In the genomic region with DNA sequence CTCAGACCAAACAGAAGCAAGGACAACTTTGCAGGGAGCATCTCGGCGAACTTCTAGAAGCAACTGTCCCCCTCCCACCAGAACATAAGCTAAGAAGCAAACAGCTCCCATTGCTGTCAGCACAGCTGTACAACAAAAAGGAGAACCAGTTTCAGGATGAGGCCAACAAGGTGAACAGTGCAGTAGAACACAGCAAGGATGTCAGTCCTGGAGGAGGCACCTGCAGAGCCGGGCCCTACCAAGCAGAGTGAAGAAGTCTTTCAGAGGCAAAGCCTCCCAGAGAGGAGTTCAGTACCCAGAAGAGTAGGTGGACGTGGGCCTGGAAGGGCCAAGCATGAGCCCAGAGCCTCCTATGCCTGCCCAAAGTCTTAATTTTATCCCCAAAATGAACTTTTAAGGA, we compare ENCODE assay signal across 10 cellular contexts. TPM values are rescaled to one million over a fixed set of nuclear protein-coding genes. Genes with fewer than 3 reads are reported as not detected.
A peak's percentile ranks its signal among the peaks of the same experiment; 100 is the strongest.
DNase-seq lines count a peak whose midpoint lies in the region; ATAC-seq and TF ChIP-seq lines count a peak whose summit lies in the region.
"Had no signal": no experiment of that assay in that cellular context is flagged by ENCODE, and none has a peak within 500 bp of the region (broad histone marks: within the 10 kb centered on the region; RNA-seq: fewer than 3 reads in every experiment).

No MANE protein-coding gene starts in this region.

- H3K4me3 Mint-ChIP-seq in type B pancreatic cell, result peak overlapping the region; percentile 96

- H3K36me3 ChIP-seq in left ventricle myocardium inferior (peaks cover under 1% of the 10 kb centered on the region), SU-DHL-6 (ENCODE audit: low read length) (no peaks in the 10 kb centered on the region), iPS DF 6.9 (ENCODE audit: control insufficient read depth, insufficient read depth, low read length) (no peaks in the 10 kb centered on the region)

- no CpG with 5 or more reads among the region's 4 CpGs for WGBS in iPS DF 6.9 (ENCODE audit: insufficient coverage, insufficient read length)

- H2AFZ ChIP-seq in SU-DHL-6 (ENCODE audit: low read depth, low read length, severe bottlenecking), result no peak overlapping the region

- no peaks in the 10 kb centered on the region for H3K9me3 Mint-ChIP-seq in type B pancreatic cell

- intact Hi-C loops in left ventricle myocardium inferior (cut with micrococcal nuclease) (no loop called here), left ventricle myocardium superior (cut with micrococcal nuclease) (no loop called here)

- DNase-seq in left ventricle myocardium inferior (no peak), left ventricle myocardium superior (no peak), iPS DF 6.9 (ENCODE audit: low read depth, low spot score) (no peak), type B pancreatic cell (ENCODE audit: extremely low spot score, unreplicated experiment) (no peak), DMS153 treated with DMSO at 0.1 percent for 48 hours (lab: John Stamatoyannopoulos, UW; ENCODE audit: unreplicated experiment) (no peak), DMS 273 treated with DMSO at 0.1 percent for 48 hours (lab: John Stamatoyannopoulos, UW) (no peak)
- DNase-seq: activated CD4-positive, CD25-positive, alpha-beta regulatory T cell; stimulated activated CD4-positive, alpha-beta T cell treated with anti-CD3 and anti-CD28 coated beads, Interleukin-2, amount 100 ng/mL, for 24 hours had no signal

- no peaks in the 10 kb centered on the region for H3K9me2 ChIP-seq in SU-DHL-6 (replicated peaks; ENCODE audit: insufficient read depth, low read length)

- H3K79me2 ChIP-seq in SU-DHL-6 (ENCODE audit: insufficient read depth, low read length), result peaks cover 47% of the 10 kb centered on the region

- peaks cover 4% of the 10 kb centered on the region; the same call in 1 of the 2 replicates for H4K20me1 ChIP-seq in SU-DHL-6 (ENCODE audit: low read depth, low read length)

- ATAC-seq in left ventricle myocardium superior, result no peak
- ATAC-seq in GM19023 (IDR thresholded peaks at IDR 0.05; ENCODE audit: unreplicated experiment), result no peak

- H3K36me3 Mint-ChIP-seq in type B pancreatic cell, result no peaks in the 10 kb centered on the region

- H3K27ac ChIP-seq in left ventricle myocardium inferior (replicated peaks) (no peak overlapping the region), SU-DHL-6 (ENCODE audit: low read depth, low read length) (no peak overlapping the region), iPS DF 6.9 (ENCODE audit: low read length) (no peak overlapping the region)

- H3F3A ChIP-seq in SU-DHL-6 (ENCODE audit: insufficient read depth), result 0 out of 2 replicates have a peak, but pooled peaks cover 6% of the 10 kb centered on the region

- H3K9ac ChIP-seq in SU-DHL-6 (ENCODE audit: low read length), result peak overlapping the region; percentile 87

- TF ChIP-seq CTCF in left ventricle myocardium inferior (IDR thresholded peaks at IDR 0.05; ENCODE audit: borderline replicate concordance), result no peak
- no peak for TF ChIP-seq CTCF in SU-DHL-6 (IDR thresholded peaks at IDR 0.05; ENCODE audit: insufficient read depth, low read length, poor library complexity, severe bottlenecking)
- no peak for TF ChIP-seq CTCF in type B pancreatic cell (conservative IDR thresholded peaks at IDR 0.05)

- no peaks in the 10 kb centered on the region for H3K27me3 Mint-ChIP-seq in type B pancreatic cell

- H3K4me1 ChIP-seq in left ventricle myocardium inferior (peaks cover 29% of the 10 kb centered on the region), iPS DF 6.9 (ENCODE audit: control insufficient read depth, insufficient read depth, low read length) (peaks cover 6% of the 10 kb centered on the region; the same call in 1 of the 2 replicates)

- H3K4me3 ChIP-seq in left ventricle myocardium inferior (peak overlapping the region; percentile 95), SU-DHL-6 (ENCODE audit: insufficient read depth, low read length, poor library complexity, severe bottlenecking) (peak overlapping the region; percentile 64), iPS DF 6.9 (ENCODE audit: low read length) (peak overlapping the region; percentile 63; the same call in 1 of the 2 replicates)

- H3K4me2 ChIP-seq in SU-DHL-6 (ENCODE audit: low read depth, low read length, poor library complexity, severe bottlenecking), result peak overlapping the region; percentile 66

- H3K9me3 ChIP-seq in left ventricle myocardium inferior (replicated peaks) (no peaks in the 10 kb centered on the region), SU-DHL-6 (ENCODE audit: insufficient read depth, low read length) (no peaks in the 10 kb centered on the region), iPS DF 6.9 (ENCODE audit: control insufficient read depth, insufficient read depth, low read length) (no peaks in the 10 kb centered on the region)

- peak overlapping the region; percentile 77 for H3K27ac Mint-ChIP-seq in type B pancreatic cell

- H3K27me3 ChIP-seq in left ventricle myocardium inferior (ENCODE audit: low read depth) (no peaks in the 10 kb centered on the region), SU-DHL-6 (ENCODE audit: low read length) (no peaks in the 10 kb centered on the region), iPS DF 6.9 (ENCODE audit: control insufficient read depth, insufficient read depth, low read length) (no peaks in the 10 kb centered on the region)

- peaks cover 19% of the 10 kb centered on the region for H3K4me1 Mint-ChIP-seq in type B pancreatic cell (ENCODE audit: unreplicated experiment)

RNA-seq across cellular contexts. Expression of gene PASK, which starts 1.0 kb away (rescaled TPM):
- total RNA-seq in left ventricle myocardium inferior, result 3.4 TPM
- 3.4 TPM for total RNA-seq in left ventricle myocardium superior
- total RNA-seq in type B pancreatic cell (ENCODE audit: low replicate concordance), result 31.8 and 50.9 TPM in 2 replicates

RNA-seq across cellular contexts. Expression of gene PPP1R7, which starts 2.0 kb away (rescaled TPM):
- total RNA-seq in left ventricle myocardium inferior (61.5 TPM), left ventricle myocardium superior (70.3 TPM), type B pancreatic cell (ENCODE audit: low replicate concordance) (50.7 and 52.4 TPM in 2 replicates)

RNA-seq across cellular contexts. Expression of gene ANO7, which starts 40.2 kb away (rescaled TPM):
- total RNA-seq in left ventricle myocardium inferior (0.80 TPM), left ventricle myocardium superior (1.1 TPM), type B pancreatic cell (ENCODE audit: low replicate concordance) (1.7 and 3.3 TPM in 2 replicates)

RNA-seq across cellular contexts. Expression of gene MTERF4, which starts 46.2 kb away (rescaled TPM):
- total RNA-seq in left ventricle myocardium inferior (19.5 TPM), left ventricle myocardium superior (25.8 TPM), type B pancreatic cell (ENCODE audit: low replicate concordance) (38.9 and 46.3 TPM in 2 replicates)
